9 cellular contexts compared by ENCODE assay signal in the genomic region with DNA sequence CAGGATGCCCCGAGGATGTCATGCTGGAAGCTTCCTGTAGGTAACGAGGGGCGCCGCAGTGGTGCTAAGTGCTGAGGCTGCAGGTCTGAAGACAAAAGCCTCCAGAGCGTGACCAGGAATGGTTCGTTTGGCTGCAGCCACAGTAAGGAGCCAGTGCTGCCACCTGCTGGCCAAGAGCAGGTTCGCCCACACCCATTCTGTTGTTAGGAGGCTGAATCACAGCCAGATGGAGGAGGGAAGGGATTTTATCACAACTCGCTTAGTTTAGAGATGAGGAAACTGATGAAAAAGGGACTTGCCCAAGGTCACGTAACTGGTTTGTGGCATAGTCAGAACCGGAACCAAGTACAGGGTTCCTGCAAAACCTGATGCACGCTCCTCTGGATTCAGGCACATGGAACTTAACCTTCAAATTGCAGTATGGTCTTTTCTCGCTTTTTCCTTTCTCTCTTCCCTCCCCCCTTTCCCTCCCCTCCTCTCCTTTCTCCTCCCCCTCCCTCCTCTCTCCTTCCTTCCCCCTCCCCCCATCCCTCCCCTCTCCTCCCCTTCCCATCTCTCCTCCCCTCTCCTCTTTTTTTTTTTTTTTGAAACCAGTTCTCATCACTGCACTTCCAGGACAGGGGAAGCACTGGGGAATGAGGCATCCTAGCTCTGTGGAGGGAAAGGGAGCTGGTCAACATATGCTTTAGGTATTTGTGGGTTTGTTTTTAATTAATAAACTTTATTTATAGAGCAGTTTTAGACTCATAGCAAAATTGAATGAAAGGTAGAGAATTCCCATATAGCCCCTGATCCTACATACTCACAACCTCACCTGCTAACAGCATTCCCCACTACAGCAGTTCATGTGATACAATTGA.
DNase-seq lines count a peak whose midpoint lies in the region; ATAC-seq and TF ChIP-seq lines count a peak whose summit lies in the region.
"Had no signal": no experiment of that assay in that cellular context is flagged by ENCODE, and none has a peak within 500 bp of the region (broad histone marks: within the 10 kb centered on the region; RNA-seq: fewer than 3 reads in every experiment).

No MANE protein-coding gene starts in this region.

- H3K9me3 ChIP-seq in iPS-20b (ENCODE audit: insufficient read depth, low read depth, low read length), result peaks cover 4% of the 10 kb centered on the region

- no peaks in the 10 kb centered on the region for H3K36me3 ChIP-seq in iPS-20b (ENCODE audit: insufficient read depth, low read depth, low read length)

- H3K27me3 Mint-ChIP-seq in brain, result no peaks in the 10 kb centered on the region
- H3K27me3 Mint-ChIP-seq: IgD-negative memory B cell had no signal

- peak overlapping the region in 1 of 5 experiments; percentile 6 for H3K27ac Mint-ChIP-seq in brain

- peaks cover 5 to 32% (median 16%) of the 10 kb centered on the region in 5 experiments for H3K9me3 Mint-ChIP-seq in brain
- H3K9me3 Mint-ChIP-seq: IgD-negative memory B cell had no signal

- peaks cover 38% of the 10 kb centered on the region for H3K36me3 Mint-ChIP-seq in brain
- H3K36me3 Mint-ChIP-seq: IgD-negative memory B cell had no signal

- TF ChIP-seq CTCF in AG10803 (conservative IDR thresholded peaks at IDR 0.05; ENCODE audit: low read length) (peak; percentile 98), brain (conservative IDR thresholded peaks at IDR 0.05) (peak; percentile 66 to 71)

- ATAC-seq in GM18909 (IDR thresholded peaks at IDR 0.05; ENCODE audit: poor library complexity, unreplicated experiment) (peak; percentile 95), HG03139 (IDR thresholded peaks at IDR 0.05; ENCODE audit: unreplicated experiment) (peak; percentile 84)

- H3K9ac ChIP-seq in iPS-20b (ENCODE audit: low read depth, low read length), result peak overlapping the region; percentile 19; the same call in 1 of the 2 replicates

- H3K4me3 ChIP-seq in AG10803 (ENCODE audit: low read length), result no peak overlapping the region; the same call in 1 of the 2 replicates
- peak overlapping the region; percentile 37; the same call in 1 of the 2 replicates for H3K4me3 ChIP-seq in iPS-20b (ENCODE audit: low read length)

- H3K4me1 Mint-ChIP-seq in brain, result peaks cover 3% of the 10 kb centered on the region

- DNase-seq in AG10803 (ENCODE audit: low read depth) (peak; percentile 93), NCI-H2171 (lab: John Stamatoyannopoulos, UW) (peak; percentile 82), UCSD-AML1 (lab: John Stamatoyannopoulos, UW; ENCODE audit: unreplicated experiment) (peak; percentile 85)
- peak; percentile 89 to 91 (median 89) for DNase-seq in stimulated activated CD4-positive, alpha-beta T cell treated with anti-CD3 and anti-CD28 coated beads, Interleukin-12 subunit alpha, Interleukin-12 subunit beta, amount 100 ng/mL, for 48 hours (ENCODE audit: low read depth in 2 of 3, low spot score in 1 of 3)

- no peak overlapping the region for H3K27ac ChIP-seq in iPS-20b (ENCODE audit: low read length)

- H3K27me3 ChIP-seq in iPS-20b (ENCODE audit: insufficient read depth, low read length), result no peaks in the 10 kb centered on the region

- no peaks in the 10 kb centered on the region for H3K4me1 ChIP-seq in iPS-20b (ENCODE audit: insufficient read depth, low read length)

- no peak overlapping the region for H3K4me3 Mint-ChIP-seq in brain
